ENCODE assay signal across 18 cellular contexts in genomic region chr2:136255127-136255526, GRCh38.
DNase-seq lines count a peak whose midpoint lies in the region; ATAC-seq, FAIRE-seq and TF ChIP-seq lines count a peak whose summit lies in the region.
"Had no signal": no experiment of that assay in that cellular context is flagged by ENCODE, and none has a peak within 500 bp of the region (broad histone marks: within the 10 kb centered on the region; RNA-seq: fewer than 3 reads in every experiment).

No MANE protein-coding gene starts in this region.

- no peaks in the 10 kb centered on the region for H3K27me3 Mint-ChIP-seq in stimulated activated naive CD8-positive, alpha-beta T cell treated with anti-CD3 and anti-CD28 coated beads, Interleukin-15, Interleukin-2, amounts not matched to agents 100 ng/mL and 50 ng/mL, for 24 hours
- H3K27me3 Mint-ChIP-seq in stimulated activated naive CD8-positive, alpha-beta T cell treated with anti-CD3 and anti-CD28 coated beads, Interleukin-15, amount 100 ng/mL, for 72 hours: no peaks in the 10 kb centered on the region
- H3K27me3 Mint-ChIP-seq in stimulated activated naive B cell treated with anti-CD40 and anti-IgM and Interleukin-4, amounts not matched to agents 10 μg/mL and 1 μg/mL and 100 μg/mL, for 72 hours: no peaks in the 10 kb centered on the region

- 0% methylated on average over 3 of the region's 3 CpGs for WGBS in GM12878 (ENCODE audit: insufficient coverage, insufficient replicate concordance, low lambda C conversion rate, missing lambda C conversion rate)

- no peaks in the 10 kb centered on the region for H3K79me2 ChIP-seq in GM12878 (ENCODE audit: control insufficient read depth, insufficient read depth, low read length)

- in situ Hi-C loops in GM12878 (cut with MboI): no loop called here

- H3K27ac Mint-ChIP-seq in stimulated activated naive CD8-positive, alpha-beta T cell treated with anti-CD3 and anti-CD28 coated beads, Interleukin-15, Interleukin-2, amounts not matched to agents 100 ng/mL and 50 ng/mL, for 24 hours: peak overlapping the region; percentile 61
- H3K27ac Mint-ChIP-seq in stimulated activated naive CD8-positive, alpha-beta T cell treated with anti-CD3 and anti-CD28 coated beads, Interleukin-15, amount 100 ng/mL, for 72 hours: peak overlapping the region in 1 of 2 donors; percentile 30
- H3K27ac Mint-ChIP-seq in stimulated activated naive B cell treated with anti-CD40 and anti-IgM and Interleukin-4, amounts not matched to agents 10 μg/mL and 1 μg/mL and 100 μg/mL, for 72 hours: peak overlapping the region; percentile 97

- no TSS peak for BruUV-seq in GM12878 (replicated peaks; lab: Mats Ljungman, UMichigan)

- no peak overlapping the region for H3K4me2 ChIP-seq in GM12878 (ENCODE audit: control insufficient read depth, insufficient read depth)

- no peak overlapping the region for H3K4me3 ChIP-seq in HL-60 (replicated peaks; ENCODE audit: insufficient read depth, low read length)
- no peak overlapping the region for H3K4me3 ChIP-seq in GM12878
- H3K4me3 ChIP-seq: HAP-1, K562 had no signal

- TF ChIP-seq CTCF in HL-60 (IDR thresholded peaks at IDR 0.05; ENCODE audit: insufficient read depth, low read length) (no peak), GM12878 (IDR thresholded peaks at IDR 0.05 in 2 of 3, conservative IDR thresholded peaks at IDR 0.05 in 1 of 3; ENCODE audit: control insufficient read depth in 2 of 3, extremely low read depth in 1 of 3, insufficient read depth in 1 of 3, low read depth in 3 of 3, low read length in 3 of 3) (no peak)

- H3K4me1 ChIP-seq in GM12878 (ENCODE audit: control insufficient read depth, insufficient read depth, low read length): peaks cover 12% of the 10 kb centered on the region
- H3K4me1 ChIP-seq: HAP-1 had no signal

- ATAC-seq in stimulated activated naive CD8-positive, alpha-beta T cell treated with anti-CD3 and anti-CD28 coated beads, Interleukin-15, amount 100 ng/mL, for 72 hours: no peak
- peak; percentile 6 for ATAC-seq in GM12878
- peak; percentile 31 to 46 for ATAC-seq in stimulated activated naive B cell treated with anti-CD40 and anti-IgM and Interleukin-4, amounts not matched to agents 10 μg/mL and 1 μg/mL and 100 μg/mL, for 72 hours (replicated peaks)
- ATAC-seq: K562, SK-N-SH treated with all-trans-retinoic acid at 6 μM for 48 hours had no signal

- POLR2A ChIA-PET in GM12878 (lab: Charles Lee): interaction anchor here (0.8 to 7.3 kb wide), 23 partner anchors 9 to 276 kb away, joined by 3 to 47 read pairs (median 7); partner anchors contain the start of gene DARS1

- CTCF ChIA-PET in GM12878 (lab: Yijun Ruan, JAX): interaction anchor here (0.6 to 5.6 kb wide), 30 partner anchors 9 to 341 kb away, joined by 3 to 42 read pairs (median 8); no protein-coding TSS in a partner anchor

- H3K9me3 ChIP-seq in GM12878 (replicated peaks; ENCODE audit: control insufficient read depth, insufficient read depth, low read length): no peaks in the 10 kb centered on the region; the same call in 2 of the 3 replicates
- H3K9me3 ChIP-seq: HAP-1 had no signal

- peaks cover 56% of the 10 kb centered on the region for H3K4me1 Mint-ChIP-seq in stimulated activated naive CD8-positive, alpha-beta T cell treated with anti-CD3 and anti-CD28 coated beads, Interleukin-15, Interleukin-2, amounts not matched to agents 100 ng/mL and 50 ng/mL, for 24 hours (ENCODE audit: low read depth)
- H3K4me1 Mint-ChIP-seq in stimulated activated naive CD8-positive, alpha-beta T cell treated with anti-CD3 and anti-CD28 coated beads, Interleukin-15, amount 100 ng/mL, for 72 hours: peaks cover 22% of the 10 kb centered on the region
- H3K4me1 Mint-ChIP-seq in stimulated activated naive B cell treated with anti-CD40 and anti-IgM and Interleukin-4, amounts not matched to agents 10 μg/mL and 1 μg/mL and 100 μg/mL, for 72 hours: peaks cover 69 to 98% of the 10 kb centered on the region in 2 donors

- no peak for FAIRE-seq in GM12878 (lab: Jason Lieb, UNC)
- FAIRE-seq: K562, RCC 7860 had no signal

- H4K20me1 ChIP-seq in GM12878 (ENCODE audit: control insufficient read depth, insufficient read depth): no peaks in the 10 kb centered on the region

- RAD21 ChIA-PET in GM12878 (lab: Charles Lee; ENCODE audit: unreplicated experiment): interaction anchor here (0.9 to 6.1 kb wide), 41 partner anchors 9 to 341 kb away, joined by 3 to 69 read pairs (median 9); no protein-coding TSS in a partner anchor

- intact Hi-C loops in GM12878 (cut with micrococcal nuclease; ENCODE audit: unreplicated experiment): loop anchor here (1.0 to 10.0 kb wide), 6 partner anchors 48 to 200 kb away; no protein-coding TSS in a partner anchor

- no peak for TF ChIP-seq RAD21 in GM12878 (IDR thresholded peaks at IDR 0.05; ENCODE audit: insufficient read depth, low read depth, low read length)

- DNase-seq in stimulated activated naive CD8-positive, alpha-beta T cell treated with anti-CD3 and anti-CD28 coated beads, Interleukin-15, amount 100 ng/mL, for 72 hours: no peak
- no peak for DNase-seq in HL-60 (ENCODE audit: low read depth in 1 of 2, low spot score in 1 of 2)
- no peak for DNase-seq in GM12878 (ENCODE audit: low read depth, low spot score)
- no peak for DNase-seq in stimulated activated naive B cell treated with anti-CD40 and anti-IgM and Interleukin-4, amounts not matched to agents 10 μg/mL and 1 μg/mL and 100 μg/mL, for 72 hours
- DNase-seq in NCI-H1417 treated with DMSO at 0.1 percent for 48 hours (lab: John Stamatoyannopoulos, UW): no peak
- DNase-seq in NCI-H2171 treated with DMSO at 0.1 percent for 48 hours (lab: John Stamatoyannopoulos, UW): no peak
- DNase-seq in stimulated activated CD4-positive, alpha-beta T cell treated with anti-CD3 and anti-CD28 coated beads, Interleukin-1b, Interleukin-23, amount 100 ng/mL, for 48 hours: no peak
- DNase-seq: EL, NCI-H1048, NCI-H1694 treated with DMSO at 0.1 percent for 48 hours, NCI-H446 treated with DMSO at 0.1 percent for 48 hours, NCI-H748 treated with DMSO at 0.1 percent for 48 hours, SHP77 had no signal

- TF ChIP-seq POLR2A in GM12878 (IDR thresholded peaks at IDR 0.05; ENCODE audit: low read depth, low read length): no peak

- no peak overlapping the region for H3K4me3 Mint-ChIP-seq in stimulated activated naive CD8-positive, alpha-beta T cell treated with anti-CD3 and anti-CD28 coated beads, Interleukin-15, Interleukin-2, amounts not matched to agents 100 ng/mL and 50 ng/mL, for 24 hours
- H3K4me3 Mint-ChIP-seq in stimulated activated naive CD8-positive, alpha-beta T cell treated with anti-CD3 and anti-CD28 coated beads, Interleukin-15, amount 100 ng/mL, for 72 hours: no peak overlapping the region
- H3K4me3 Mint-ChIP-seq in stimulated activated naive B cell treated with anti-CD40 and anti-IgM and Interleukin-4, amounts not matched to agents 10 μg/mL and 1 μg/mL and 100 μg/mL, for 72 hours: no peak overlapping the region

- SMC1A ChIA-PET in GM12878 (lab: Charles Lee; ENCODE audit: uncharacterized antibody, unreplicated experiment): interaction anchor here (0.9 to 8.0 kb wide), 35 partner anchors 9 to 341 kb away, joined by 3 to 166 read pairs (median 12); no protein-coding TSS in a partner anchor

- H3K27me3 ChIP-seq in HL-60 (ENCODE audit: insufficient read depth, poor library complexity, severe bottlenecking) (no peaks in the 10 kb centered on the region), GM12878 (replicated peaks in 1 of 2; ENCODE audit: control insufficient read depth in 2 of 2, insufficient read depth in 2 of 2, low read length in 1 of 2) (no peaks in the 10 kb centered on the region; a peak in 1 of 4 replicates)

- no peaks in the 10 kb centered on the region for H3K36me3 Mint-ChIP-seq in stimulated activated naive CD8-positive, alpha-beta T cell treated with anti-CD3 and anti-CD28 coated beads, Interleukin-15, Interleukin-2, amounts not matched to agents 100 ng/mL and 50 ng/mL, for 24 hours (ENCODE audit: low read depth)
- no peaks in the 10 kb centered on the region for H3K36me3 Mint-ChIP-seq in stimulated activated naive B cell treated with anti-CD40 and anti-IgM and Interleukin-4, amounts not matched to agents 10 μg/mL and 1 μg/mL and 100 μg/mL, for 72 hours

- TF ChIP-seq EP300 in GM12878 (IDR thresholded peaks at IDR 0.05; ENCODE audit: borderline replicate concordance in 1 of 2, control insufficient read depth in 1 of 2, low read depth in 2 of 2, low read length in 2 of 2): no peak

- H3K9ac ChIP-seq in GM12878 (ENCODE audit: control insufficient read depth, insufficient read depth, low read length): no peak overlapping the region

- no peaks in the 10 kb centered on the region for H3K9me3 Mint-ChIP-seq in stimulated activated naive CD8-positive, alpha-beta T cell treated with anti-CD3 and anti-CD28 coated beads, Interleukin-15, Interleukin-2, amounts not matched to agents 100 ng/mL and 50 ng/mL, for 24 hours
- no peaks in the 10 kb centered on the region for H3K9me3 Mint-ChIP-seq in stimulated activated naive CD8-positive, alpha-beta T cell treated with anti-CD3 and anti-CD28 coated beads, Interleukin-15, amount 100 ng/mL, for 72 hours
- H3K9me3 Mint-ChIP-seq in stimulated activated naive B cell treated with anti-CD40 and anti-IgM and Interleukin-4, amounts not matched to agents 10 μg/mL and 1 μg/mL and 100 μg/mL, for 72 hours: peaks cover 0 to 6% of the 10 kb centered on the region in 2 donors

- no peaks in the 10 kb centered on the region for H3K36me3 ChIP-seq in GM12878 (ENCODE audit: control insufficient read depth in 2 of 2, insufficient read depth in 2 of 2, low read length in 1 of 2)
- H3K36me3 ChIP-seq: HAP-1 had no signal

- H3K27ac ChIP-seq in HL-60 (replicated peaks) (peak overlapping the region; percentile 70), GM12878 (ENCODE audit: control insufficient read depth, insufficient read depth) (no peak overlapping the region)

- no peak overlapping the region for H2AFZ ChIP-seq in GM12878 (ENCODE audit: control insufficient read depth, low read depth, low read length)

TF ChIP-seq in GM12878, 131 proteins besides CTCF, POLR2A, EP300 and RAD21 (continues in another document):
- TF ChIP-seq E4F1 (IDR thresholded peaks at IDR 0.05; ENCODE audit: borderline replicate concordance, partially characterized antibody): no peak
